25 cellular contexts compared by ENCODE assay signal in genomic region chr16:68360547-68360946, GRCh38.
"Had no signal": no experiment of that assay in that cellular context is flagged by ENCODE, and none has a peak within 500 bp of the region (broad histone marks: within the 10 kb centered on the region; RNA-seq: fewer than 3 reads in every experiment).

No MANE protein-coding gene starts in this region.

- H3K4me3 ChIP-seq: ascending aorta, breast epithelium, esophagus muscularis mucosa, mucosa of descending colon, suprapubic skin, transverse colon, vagina had no signal

- ATAC-seq: activated CD4-positive, alpha-beta T cell treated with anti-CD3 and anti-CD28 coated beads for 36 hours; WTC11 had no signal

- H3K9me3 Mint-ChIP-seq: activated CD4-positive, alpha-beta memory T cell treated with anti-CD3 and anti-CD28 coated beads for 36 hours; activated T-helper 2 cell treated with anti-CD3 and anti-CD28 coated beads, Interferon-gamma antibody, Interleukin-2, Interleukin-4, amounts not matched to agents 10 μg/mL and 5 μg/mL and 100 μg/mL, durations not matched to agents 14 hours and 24 hours and 36 hours; immature natural killer cell; naive B cell; stimulated activated naive CD8-positive, alpha-beta T cell treated with anti-CD3 and anti-CD28 coated beads, Interleukin-15, Interleukin-2, amounts not matched to agents 100 ng/mL and 50 ng/mL, for 24 hours; T-helper 2 cell treated with Interferon-gamma antibody and Interleukin-4, amounts not matched to agents 5 μg/mL and 100 μg/mL, for 36 hours; WTC11 had no signal

- H3K27me3 ChIP-seq: ascending aorta, breast epithelium, transverse colon, vagina had no signal

- H3K36me3 Mint-ChIP-seq: WTC11 had no signal

- H3K27me3 Mint-ChIP-seq: activated CD4-positive, alpha-beta memory T cell treated with anti-CD3 and anti-CD28 coated beads for 36 hours; activated CD4-positive, alpha-beta T cell treated with anti-CD3 and anti-CD28 coated beads for 36 hours; stimulated activated naive CD8-positive, alpha-beta T cell treated with anti-CD3 and anti-CD28 coated beads, Interleukin-15, Interleukin-2, amounts not matched to agents 100 ng/mL and 50 ng/mL, for 24 hours had no signal

- H3K4me3 Mint-ChIP-seq: activated CD4-positive, alpha-beta memory T cell treated with anti-CD3 and anti-CD28 coated beads for 36 hours; activated CD4-positive, alpha-beta T cell treated with anti-CD3 and anti-CD28 coated beads for 36 hours; immature natural killer cell; naive B cell; stimulated activated naive CD8-positive, alpha-beta T cell treated with anti-CD3 and anti-CD28 coated beads, Interleukin-15, Interleukin-2, amounts not matched to agents 100 ng/mL and 50 ng/mL, for 24 hours; T-helper 2 cell treated with Interferon-gamma antibody and Interleukin-4, amounts not matched to agents 5 μg/mL and 100 μg/mL, for 36 hours; WTC11 had no signal

- H3K27ac ChIP-seq: ascending aorta, breast epithelium, esophagus muscularis mucosa, suprapubic skin, transverse colon, vagina had no signal

- H3K27ac Mint-ChIP-seq: activated CD4-positive, alpha-beta memory T cell treated with anti-CD3 and anti-CD28 coated beads for 36 hours; activated CD4-positive, alpha-beta T cell treated with anti-CD3 and anti-CD28 coated beads for 36 hours; activated T-helper 2 cell treated with anti-CD3 and anti-CD28 coated beads, Interferon-gamma antibody, Interleukin-2, Interleukin-4, amounts not matched to agents 10 μg/mL and 5 μg/mL and 100 μg/mL, durations not matched to agents 14 hours and 24 hours and 36 hours; naive B cell; stimulated activated naive CD8-positive, alpha-beta T cell treated with anti-CD3 and anti-CD28 coated beads, Interleukin-15, Interleukin-2, amounts not matched to agents 100 ng/mL and 50 ng/mL, for 24 hours; T-helper 2 cell treated with Interferon-gamma antibody and Interleukin-4, amounts not matched to agents 5 μg/mL and 100 μg/mL, for 36 hours; WTC11 had no signal

- DNase-seq: activated CD4-positive, alpha-beta memory T cell treated with anti-CD3 and anti-CD28 coated beads for 36 hours; activated CD4-positive, alpha-beta T cell treated with anti-CD3 and anti-CD28 coated beads for 36 hours; activated naive CD4-positive, alpha-beta T cell treated with Interleukin-2 at 50 U/mL for 16 hours; activated T-cell treated with anti-CD3 and anti-CD28 coated beads, Interleukin-2, amount 50 U/mL, for 1 hour; effector CD8-positive, alpha-beta T cell; immature natural killer cell; kidney glomerular epithelial cell; mesenchymal stem cell; naive B cell; retina; stimulated activated CD4-positive, alpha-beta T cell treated with anti-CD3 and anti-CD28 coated beads, Interleukin-12 subunit alpha, Interleukin-12 subunit beta, amount 100 ng/mL, for 4 hours; stimulated activated CD4-positive, alpha-beta T cell treated with anti-CD3 and anti-CD28 coated beads, Interleukin-1b, Interleukin-23, amount 100 ng/mL, for 48 hours; transverse colon had no signal

- H3K9me3 ChIP-seq: ascending aorta, breast epithelium, esophagus muscularis mucosa, mucosa of descending colon, suprapubic skin, transverse colon, vagina had no signal

- H3K4me1 ChIP-seq: ascending aorta, breast epithelium had no signal

- FAIRE-seq: endothelial cell of umbilical vein, TTC549 had no signal
